ENCODE assay signal across 9 cellular contexts in the genomic region with DNA sequence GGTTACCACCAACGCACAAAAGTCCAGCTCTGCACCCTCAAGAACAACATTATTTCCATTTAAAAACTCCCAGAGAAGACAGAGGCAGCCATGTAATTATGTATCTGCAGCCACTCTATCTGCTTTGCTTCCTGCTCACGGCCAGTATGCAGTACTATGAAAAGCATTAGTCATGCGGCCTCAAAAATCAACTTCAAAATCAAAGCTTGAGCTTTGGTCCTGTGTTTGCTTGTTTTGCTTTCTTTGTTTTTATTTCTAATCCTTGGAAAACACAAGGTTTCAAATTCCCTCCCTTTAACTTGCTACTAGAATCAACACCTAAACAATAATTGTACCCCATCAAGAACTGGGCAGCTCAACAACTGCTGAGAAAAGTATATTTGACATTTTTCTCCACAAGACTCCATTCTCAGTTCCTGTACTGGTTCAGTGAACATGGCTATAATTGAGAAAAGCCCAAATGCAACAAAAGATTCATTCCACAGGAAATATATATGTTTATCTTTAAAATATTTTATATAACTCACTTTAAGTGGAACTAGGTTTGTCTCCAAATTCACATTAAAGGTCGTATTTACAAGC. TPM values are rescaled to one million over a fixed set of nuclear protein-coding genes. Genes with fewer than 3 reads are reported as not detected.
DNase-seq lines count a peak whose midpoint lies in the region; ATAC-seq and TF ChIP-seq lines count a peak whose summit lies in the region.
"Had no signal": no experiment of that assay in that cellular context is flagged by ENCODE, and none has a peak within 500 bp of the region (broad histone marks: within the 10 kb centered on the region; RNA-seq: fewer than 3 reads in every experiment).

No MANE protein-coding gene starts in this region.

- TF ChIP-seq CTCF in GM23338 (conservative IDR thresholded peaks at IDR 0.05; ENCODE audit: low read depth in 2 of 2) (no peak), Panc1 (IDR thresholded peaks at IDR 0.05) (no peak)

- peak overlapping the region; percentile 64; the same call in 1 of the 2 replicates for H2AFZ ChIP-seq in GM23338

- H3K36me3 Mint-ChIP-seq in GM23338 (ENCODE audit: low read depth), result no peaks in the 10 kb centered on the region

- no peaks in the 10 kb centered on the region for H3K4me1 ChIP-seq in GM23338 (ENCODE audit: insufficient read depth)
- peaks cover 5% of the 10 kb centered on the region for H3K4me1 ChIP-seq in Panc1 (ENCODE audit: control insufficient read depth, insufficient read depth, low read length)

- ATAC-seq in GM23338 (no peak), Panc1 (peak; percentile 86), GM18519 (IDR thresholded peaks at IDR 0.05; ENCODE audit: low FRiP score, unreplicated experiment) (no peak)
- ATAC-seq: activated naive CD8-positive, alpha-beta T cell treated with anti-CD3 and anti-CD28 coated beads, Interleukin-2, amount 50 U/mL, for 24 hours had no signal

- H3K9me3 ChIP-seq in Panc1 (ENCODE audit: control insufficient read depth, insufficient read depth, low read depth, low read length), result no peaks in the 10 kb centered on the region

- in situ Hi-C loops in Panc1 (cut with HindIII; ENCODE audit: low pct_unique_long_range_greater_than_20kb, low sequenced_read_pairs), result no loop called here

- no peaks in the 10 kb centered on the region for H3K27me3 Mint-ChIP-seq in GM23338 (ENCODE audit: insufficient read depth, low read depth, poor library complexity)
- H3K27me3 Mint-ChIP-seq: activated naive CD8-positive, alpha-beta T cell treated with anti-CD3 and anti-CD28 coated beads, Interleukin-2, amount 50 U/mL, for 24 hours had no signal

- peak overlapping the region; percentile 85 for H3K27ac Mint-ChIP-seq in GM23338
- H3K27ac Mint-ChIP-seq: activated naive CD8-positive, alpha-beta T cell treated with anti-CD3 and anti-CD28 coated beads, Interleukin-2, amount 50 U/mL, for 24 hours had no signal

- no peaks in the 10 kb centered on the region for H3K36me3 ChIP-seq in GM23338 (ENCODE audit: insufficient read depth)
- H3K36me3 ChIP-seq in Panc1 (ENCODE audit: control insufficient read depth, insufficient read depth, low read length), result no peaks in the 10 kb centered on the region

- DNase-seq in GM23338 (ENCODE audit: low spot score), result no peak
- DNase-seq in Panc1 (ENCODE audit: low read depth, low spot score), result no peak
- DNase-seq in fibroblast of the conjunctiva (ENCODE audit: low read depth), result peak; percentile 9
- peak; percentile 19 for DNase-seq in retina
- DNase-seq in DMS79 (lab: John Stamatoyannopoulos, UW), result no peak
- no peak for DNase-seq in SIG-M5 treated with dmso at 0.1 percent for 504 hours (lab: John Stamatoyannopoulos, UW; ENCODE audit: unreplicated experiment)
- DNase-seq in activated CD4-positive, CD25-positive, alpha-beta regulatory T cell (lab: John Stamatoyannopoulos, UW), result no peak
- DNase-seq: activated naive CD8-positive, alpha-beta T cell treated with anti-CD3 and anti-CD28 coated beads, Interleukin-2, amount 50 U/mL, for 24 hours had no signal

- H3K4me1 Mint-ChIP-seq in GM23338, result peaks cover 6% of the 10 kb centered on the region; the same call in 2 of the 3 replicates

- intact Hi-C loops in Panc1 (cut with micrococcal nuclease; ENCODE audit: unreplicated experiment), result no loop called here

- BruUV-seq in Panc1 (replicated peaks; lab: Mats Ljungman, UMichigan), result no TSS peak

- H3K9me2 ChIP-seq in GM23338 (ENCODE audit: insufficient read depth), result no peaks in the 10 kb centered on the region

- no peaks in the 10 kb centered on the region for H3K79me2 ChIP-seq in GM23338 (replicated peaks; ENCODE audit: insufficient read depth)

- POLR2A ChIA-PET in Panc1 (lab: Charles Lee), result no interaction called here

- H3K27me3 ChIP-seq in GM23338 (ENCODE audit: insufficient read depth) (no peaks in the 10 kb centered on the region), Panc1 (ENCODE audit: control insufficient read depth, insufficient read depth, low read length) (no peaks in the 10 kb centered on the region)

- H3K4me3 ChIP-seq in GM23338 (no peak overlapping the region), Panc1 (ENCODE audit: low read depth in 2 of 2, low read length in 2 of 2) (peak overlapping the region in 1 of 2 experiments; percentile 10; a peak in 1 of 4 replicates)

- H3K4me3 Mint-ChIP-seq in GM23338, result no peak overlapping the region
- H3K4me3 Mint-ChIP-seq: activated naive CD8-positive, alpha-beta T cell treated with anti-CD3 and anti-CD28 coated beads, Interleukin-2, amount 50 U/mL, for 24 hours had no signal

- no peak overlapping the region for H3K27ac ChIP-seq in GM23338 (ENCODE audit: low read depth)
- peak overlapping the region; percentile 64 for H3K27ac ChIP-seq in Panc1 (ENCODE audit: low read length)

- H3K4me2 ChIP-seq in GM23338, result no peak overlapping the region

- no peaks in the 10 kb centered on the region for H4K20me1 ChIP-seq in GM23338 (replicated peaks; ENCODE audit: insufficient read depth)

- CTCF ChIA-PET in Panc1 (lab: Charles Lee), result no interaction called here

- H3F3A ChIP-seq in GM23338 (replicated peaks; ENCODE audit: low read depth), result no peaks in the 10 kb centered on the region

- no peaks in the 10 kb centered on the region for H3K9me3 Mint-ChIP-seq in GM23338
- H3K9me3 Mint-ChIP-seq: activated naive CD8-positive, alpha-beta T cell treated with anti-CD3 and anti-CD28 coated beads, Interleukin-2, amount 50 U/mL, for 24 hours had no signal

TF ChIP-seq in GM23338, 12 proteins besides CTCF, POLR2A, EP300 and RAD21 (continues in another document):
- TF ChIP-seq NANOG (IDR thresholded peaks at IDR 0.05; ENCODE audit: borderline replicate concordance) (no peak), CREB1 (CRISPR knock-in tag; IDR thresholded peaks at IDR 0.05; ENCODE audit: low read depth) (no peak), ZNF114 (CRISPR knock-in tag; IDR thresholded peaks at IDR 0.05) (no peak), ZNF331 (CRISPR knock-in tag; IDR thresholded peaks at IDR 0.05; ENCODE audit: low read depth) (no peak), JUNB (IDR thresholded peaks at IDR 0.05; ENCODE audit: unreplicated experiment) (no peak), EZH2phosphoT487 (IDR thresholded peaks at IDR 0.05; ENCODE audit: unreplicated experiment) (no peak), ETS1 (IDR thresholded peaks at IDR 0.05) (no peak), EZH2 (IDR thresholded peaks at IDR 0.05; ENCODE audit: low read depth, unreplicated experiment) (no peak), REST (IDR thresholded peaks at IDR 0.05; ENCODE audit: unreplicated experiment) (no peak)

RNA-seq across cellular contexts. Expression of gene GBE1, which starts 37.6 kb away (rescaled TPM):
- total RNA-seq in GM23338 (2014; rRNA removed; shearing (Covaris generic)), result 12.2 and 18.7 TPM in 2 replicates
- polyA plus RNA-seq in GM23338 (2016; fragmentation: Nextera tagmentation; extraction: Ambion mirVana), result 4.5 and 6.4 TPM in 2 replicates
- total RNA-seq in Panc1 (2021; ENCODE audit: unreplicated experiment), result 30.4 TPM
- polyA plus RNA-seq in Panc1 (2012; ENCODE audit: insufficient read length), result 12.3 TPM

Comparison
In these comparisons a context has a peak if more than half of its experiments do, and no peak if none do; other contexts are left out.
1. DNase-seq: peak in fibroblast of the conjunctiva (single experiment) and retina (single experiment); none in GM23338 (single experiment), Panc1 (single experiment), DMS79 (single experiment), SIG-M5 treated with dmso at 0.1 percent for 504 hours (single experiment) and activated CD4-positive, CD25-positive, alpha-beta regulatory T cell (0 of 4).